10 cellular contexts compared by ENCODE assay signal in genomic region chr15:52483712-52484111, GRCh38. TPM values are rescaled to one million over a fixed set of nuclear protein-coding genes. Genes with fewer than 3 reads are reported as not detected.
DNase-seq lines count a peak whose midpoint lies in the region; ATAC-seq and TF ChIP-seq lines count a peak whose summit lies in the region.
"Had no signal": no experiment of that assay in that cellular context is flagged by ENCODE, and none has a peak within 500 bp of the region (broad histone marks: within the 10 kb centered on the region; RNA-seq: fewer than 3 reads in every experiment).

No MANE protein-coding gene starts in this region.

- peaks cover 32% of the 10 kb centered on the region for H3K4me1 ChIP-seq in osteoblast (ENCODE audit: insufficient read depth, low read length)
- H3K4me1 ChIP-seq: body of pancreas had no signal

- no peaks in the 10 kb centered on the region for H3K27me3 ChIP-seq in osteoblast (ENCODE audit: insufficient read depth, low read length)
- H3K27me3 ChIP-seq: body of pancreas had no signal

- no peak for TF ChIP-seq CTCF in osteoblast (IDR thresholded peaks at IDR 0.05; ENCODE audit: extremely low read depth, low read depth, low read length)

- H3K79me2 ChIP-seq in osteoblast (ENCODE audit: insufficient read depth, low read length), result peaks cover 52% of the 10 kb centered on the region

- peak; percentile 72 for DNase-seq in EL
- DNase-seq in NOMO-1 treated with DMSO at 0.1 percent for 48 hours (lab: John Stamatoyannopoulos, UW; ENCODE audit: unreplicated experiment), result peak; percentile 86
- peak; percentile 21 for DNase-seq in dedifferentiated amniotic fluid mesenchymal stem cell (ENCODE audit: extremely low spot score)
- DNase-seq in osteoblast (ENCODE audit: insufficient read length, low spot score, missing footprints), result peak; percentile 84
- DNase-seq in OCI-M2 (lab: John Stamatoyannopoulos, UW; ENCODE audit: unreplicated experiment), result no peak
- no peak for DNase-seq in AG08396 (ENCODE audit: low spot score)

- H3K4me3 ChIP-seq in osteoblast (ENCODE audit: insufficient read depth, low read length), result no peak overlapping the region
- H3K4me3 ChIP-seq: body of pancreas had no signal

- H2AFZ ChIP-seq in osteoblast (ENCODE audit: low read length), result no peak overlapping the region

- H3K36me3 ChIP-seq in osteoblast (ENCODE audit: insufficient read depth, low read length), result no peaks in the 10 kb centered on the region

- peak overlapping the region; percentile 28 for H3K4me2 ChIP-seq in osteoblast (ENCODE audit: insufficient read depth, low read length)

- ATAC-seq in HG02870 (IDR thresholded peaks at IDR 0.05; ENCODE audit: unreplicated experiment), result no peak
- no peak for ATAC-seq in HG03095 (IDR thresholded peaks at IDR 0.05; ENCODE audit: unreplicated experiment)
- ATAC-seq: body of pancreas, HCT116 had no signal

- H3K27ac ChIP-seq in osteoblast (ENCODE audit: low read depth, low read length), result peak overlapping the region; percentile 48

- H4K20me1 ChIP-seq in osteoblast (ENCODE audit: insufficient read depth, low read length), result no peaks in the 10 kb centered on the region

- H3K9me3 ChIP-seq in osteoblast (ENCODE audit: low read depth, low read length), result no peaks in the 10 kb centered on the region
- H3K9me3 ChIP-seq: body of pancreas had no signal

RNA-seq across cellular contexts. Expression of gene MYO5A, which starts 45.0 kb away (rescaled TPM):
- 54.3 and 73.1 TPM in 2 replicates for total RNA-seq in osteoblast

Comparison
In these comparisons a context has a peak if more than half of its experiments do, and no peak if none do; other contexts are left out.
1. DNase-seq: peak in EL (single experiment), NOMO-1 treated with DMSO at 0.1 percent for 48 hours (single experiment), dedifferentiated amniotic fluid mesenchymal stem cell (single experiment) and osteoblast (single experiment); none in OCI-M2 (single experiment) and AG08396 (single experiment).